In the genomic region with DNA sequence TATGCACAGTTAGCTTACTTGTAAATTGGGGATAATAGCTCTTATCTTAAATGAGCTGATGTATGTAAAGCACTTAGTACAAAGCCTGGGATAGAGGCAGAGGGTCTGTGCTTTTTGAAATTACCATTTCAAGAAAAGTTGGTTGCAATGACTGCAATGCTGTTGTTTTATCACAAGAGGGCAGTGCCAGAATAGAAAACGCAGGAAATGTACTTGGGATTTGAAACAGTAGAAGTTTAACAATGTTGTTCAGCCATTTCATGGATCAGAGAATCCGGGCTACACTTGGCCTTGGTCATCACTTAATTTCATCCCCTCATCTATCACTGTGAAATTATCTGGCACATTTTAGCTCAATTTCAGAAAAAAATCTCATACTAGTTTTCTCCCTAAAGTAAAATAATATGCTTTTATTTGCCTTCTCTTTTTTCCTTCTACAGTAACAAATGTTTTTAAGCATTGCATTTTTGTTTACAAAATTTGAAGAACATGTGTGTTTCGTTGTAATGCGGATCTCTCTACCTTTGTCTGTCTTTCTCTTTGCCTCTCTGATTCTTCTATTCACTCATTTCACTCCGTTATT, we compare ENCODE assay signal across 8 cellular contexts.
DNase-seq lines count a peak whose midpoint lies in the region; ATAC-seq, FAIRE-seq and TF ChIP-seq lines count a peak whose summit lies in the region.

No MANE protein-coding gene starts in this region.

- 15 to 19% methylated on average over 5 of the region's 5 CpGs for WGBS in GM23248 (ENCODE audit: low coverage in 1 of 2, low lambda C conversion rate in 2 of 2, missing lambda C conversion rate in 2 of 2), 2 experiments
- WGBS in GM12878 (ENCODE audit: insufficient coverage, insufficient replicate concordance, low lambda C conversion rate, missing lambda C conversion rate) = 17% methylated on average over 5 of the region's 5 CpGs

- H3F3A ChIP-seq in GM23248 (ENCODE audit: insufficient read depth) = no peaks in the 10 kb centered on the region

- CTCF ChIA-PET in GM12878 (lab: Yijun Ruan, JAX) = interaction anchor here (0.6 to 4.3 kb wide), 12 partner anchors 8 to 170 kb away, joined by 3 to 59 read pairs (median 4); no protein-coding TSS in a partner anchor

- RAD21 ChIA-PET in GM12878 (lab: Charles Lee; ENCODE audit: unreplicated experiment) = interaction anchor here (1.2 to 2.3 kb wide), 2 partner anchors 124 to 125 kb away, joined by 3 to 7 read pairs; no protein-coding TSS in a partner anchor

- POLR2A ChIA-PET in GM12878 (lab: Charles Lee) = no interaction called here

- in situ Hi-C loops in GM23248 (cut with MboI) (loop anchor here (25.0 kb wide), 1 partner anchor 406 kb away; no protein-coding TSS in a partner anchor), GM12878 (cut with MboI) (loop anchor here (25.0 kb wide), 1 partner anchor 131 kb away; no protein-coding TSS in a partner anchor)

- H2AFZ ChIP-seq in GM23248 (peak overlapping the region; percentile 73), GM12878 (ENCODE audit: control insufficient read depth, low read depth, low read length) (no peak overlapping the region)

- intact Hi-C loops in GM12878 (cut with micrococcal nuclease; ENCODE audit: unreplicated experiment) = loop anchor here (1.0 to 2.0 kb wide), 2 partner anchors 58 to 126 kb away; no protein-coding TSS in a partner anchor
- intact Hi-C loops in tibial artery (cut with DNase I; ENCODE audit: low total_unique reads) = no loop called here

- H4K20me1 ChIP-seq in GM23248 (ENCODE audit: insufficient read depth) (no peaks in the 10 kb centered on the region), GM12878 (ENCODE audit: control insufficient read depth, insufficient read depth) (no peaks in the 10 kb centered on the region)

- SMC1A ChIA-PET in GM12878 (lab: Charles Lee; ENCODE audit: uncharacterized antibody, unreplicated experiment) = interaction anchor here (0.9 to 3.4 kb wide), 4 partner anchors 9 to 835 kb away, joined by 3 to 28 read pairs (median 4); no protein-coding TSS in a partner anchor

- no peak for TF ChIP-seq EP300 in GM12878 (IDR thresholded peaks at IDR 0.05; ENCODE audit: borderline replicate concordance in 1 of 2, control insufficient read depth in 1 of 2, low read depth in 2 of 2, low read length in 2 of 2)

- no peaks in the 10 kb centered on the region for H3K4me1 ChIP-seq in GM23248 (ENCODE audit: insufficient read depth)
- H3K4me1 ChIP-seq in GM12878 (ENCODE audit: control insufficient read depth, insufficient read depth, low read length) = no peaks in the 10 kb centered on the region
- no peaks in the 10 kb centered on the region for H3K4me1 ChIP-seq in tibial artery

- H3K27me3 ChIP-seq in GM23248 (replicated peaks; ENCODE audit: insufficient read depth) (no peaks in the 10 kb centered on the region), GM12878 (replicated peaks in 1 of 2; ENCODE audit: control insufficient read depth in 2 of 2, insufficient read depth in 2 of 2, low read length in 1 of 2) (no peaks in the 10 kb centered on the region; a peak in 1 of 4 replicates), tibial artery (no peaks in the 10 kb centered on the region)

- DNase-seq in AG09319 (ENCODE audit: extremely low read depth, low read depth) (peak; percentile 22), GM23248 (peak; percentile 72), NCI-H460 (ENCODE audit: extremely low read depth, low read depth) (peak; percentile 58), GM12878 (ENCODE audit: low read depth, low spot score) (no peak), iPS-NIHi7 (ENCODE audit: extremely low spot score) (peak; percentile 64), tibial artery (no peak)
- no peak for DNase-seq in stimulated activated CD4-positive, alpha-beta T cell treated with anti-CD3 and anti-CD28 coated beads, Interleukin-15, amount 100 ng/mL, for 24 hours

- H3K4me3 ChIP-seq in GM23248 = no peak overlapping the region
- no peak overlapping the region for H3K4me3 ChIP-seq in GM12878
- H3K4me3 ChIP-seq in tibial artery = no peak overlapping the region

- TF ChIP-seq RAD21 in GM12878 (IDR thresholded peaks at IDR 0.05; ENCODE audit: insufficient read depth, low read depth, low read length) = peak; percentile 89

- H3K9ac ChIP-seq in GM23248 (no peak overlapping the region), GM12878 (ENCODE audit: control insufficient read depth, insufficient read depth, low read length) (no peak overlapping the region)

- TF ChIP-seq CTCF in AG09319 (IDR thresholded peaks at IDR 0.05; ENCODE audit: low read depth, low read length) (peak; percentile 89), GM12878 (IDR thresholded peaks at IDR 0.05 in 2 of 3, conservative IDR thresholded peaks at IDR 0.05 in 1 of 3; ENCODE audit: control insufficient read depth in 2 of 3, extremely low read depth in 1 of 3, insufficient read depth in 1 of 3, low read depth in 3 of 3, low read length in 3 of 3) (peak; percentile 66 to 84 (median 80); a peak in 5 of 6 replicates), tibial artery (IDR thresholded peaks at IDR 0.05) (peak; percentile 75 to 76)

- H3K9me2 ChIP-seq in GM23248 (ENCODE audit: insufficient read depth) = no peaks in the 10 kb centered on the region

- H3K36me3 ChIP-seq in GM23248 (ENCODE audit: low read depth) (no peaks in the 10 kb centered on the region), GM12878 (ENCODE audit: control insufficient read depth in 2 of 2, insufficient read depth in 2 of 2, low read length in 1 of 2) (no peaks in the 10 kb centered on the region), tibial artery (no peaks in the 10 kb centered on the region)

- H3K79me2 ChIP-seq in GM23248 (ENCODE audit: insufficient read depth) (no peaks in the 10 kb centered on the region), GM12878 (ENCODE audit: control insufficient read depth, insufficient read depth, low read length) (no peaks in the 10 kb centered on the region)

- H3K9me3 ChIP-seq in GM23248 (ENCODE audit: low read depth) (no peaks in the 10 kb centered on the region), GM12878 (replicated peaks; ENCODE audit: control insufficient read depth, insufficient read depth, low read length) (no peaks in the 10 kb centered on the region; the same call in 2 of the 3 replicates), tibial artery (peaks cover 0 to 4% (median 0%) of the 10 kb centered on the region in 3 donors)

- ATAC-seq in GM12878 (peak; percentile 44; the same call in 2 of the 3 replicates), HG03280 (IDR thresholded peaks at IDR 0.05; ENCODE audit: unreplicated experiment) (no peak)

- peak; percentile 79 for FAIRE-seq in GM12878 (lab: Jason Lieb, UNC)

- H3K27ac ChIP-seq in GM23248 (no peak overlapping the region), GM12878 (ENCODE audit: control insufficient read depth, insufficient read depth) (no peak overlapping the region), tibial artery (no peak overlapping the region)

- TF ChIP-seq POLR2A in GM12878 (IDR thresholded peaks at IDR 0.05; ENCODE audit: low read depth, low read length) = no peak

- H3K4me2 ChIP-seq in GM23248 (ENCODE audit: unreplicated experiment) = no peak overlapping the region
- no peak overlapping the region for H3K4me2 ChIP-seq in GM12878 (ENCODE audit: control insufficient read depth, insufficient read depth)

- BruUV-seq in GM12878 (replicated peaks; lab: Mats Ljungman, UMichigan) = no TSS peak

TF ChIP-seq in GM12878, 131 proteins besides CTCF, POLR2A, EP300 and RAD21 (continues in another document):
- TF ChIP-seq RB1 (IDR thresholded peaks at IDR 0.05; ENCODE audit: borderline replicate concordance) (no peak), MEF2A (IDR thresholded peaks at IDR 0.05; ENCODE audit: insufficient read depth, low read depth, low read length) (no peak), POU2F2 (IDR thresholded peaks at IDR 0.05; ENCODE audit: borderline replicate concordance, low read depth, low read length) (no peak), TCF7 (IDR thresholded peaks at IDR 0.05; ENCODE audit: borderline replicate concordance) (no peak), KAT2A (conservative IDR thresholded peaks at IDR 0.05; ENCODE audit: control insufficient read depth, low read depth, low read length) (no peak), SUPT20H (IDR thresholded peaks at IDR 0.05; ENCODE audit: borderline replicate concordance, control insufficient read depth, low read depth, low read length) (no peak), RUNX3 (IDR thresholded peaks at IDR 0.05; ENCODE audit: low read length) (no peak)
- TF ChIP-seq, protein P1, sequence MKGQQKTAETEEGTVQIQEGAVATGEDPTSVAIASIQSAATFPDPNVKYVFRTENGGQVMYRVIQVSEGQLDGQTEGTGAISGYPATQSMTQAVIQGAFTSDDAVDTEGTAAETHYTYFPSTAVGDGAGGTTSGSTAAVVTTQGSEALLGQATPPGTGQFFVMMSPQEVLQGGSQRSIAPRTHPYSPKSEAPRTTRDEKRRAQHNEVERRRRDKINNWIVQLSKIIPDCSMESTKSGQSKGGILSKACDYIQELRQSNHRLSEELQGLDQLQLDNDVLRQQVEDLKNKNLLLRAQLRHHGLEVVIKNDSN (IDR thresholded peaks at IDR 0.05; ENCODE audit: borderline replicate concordance, extremely low read length, insufficient read depth, low read depth, low read length) = no peak
- TF ChIP-seq, protein P2, sequence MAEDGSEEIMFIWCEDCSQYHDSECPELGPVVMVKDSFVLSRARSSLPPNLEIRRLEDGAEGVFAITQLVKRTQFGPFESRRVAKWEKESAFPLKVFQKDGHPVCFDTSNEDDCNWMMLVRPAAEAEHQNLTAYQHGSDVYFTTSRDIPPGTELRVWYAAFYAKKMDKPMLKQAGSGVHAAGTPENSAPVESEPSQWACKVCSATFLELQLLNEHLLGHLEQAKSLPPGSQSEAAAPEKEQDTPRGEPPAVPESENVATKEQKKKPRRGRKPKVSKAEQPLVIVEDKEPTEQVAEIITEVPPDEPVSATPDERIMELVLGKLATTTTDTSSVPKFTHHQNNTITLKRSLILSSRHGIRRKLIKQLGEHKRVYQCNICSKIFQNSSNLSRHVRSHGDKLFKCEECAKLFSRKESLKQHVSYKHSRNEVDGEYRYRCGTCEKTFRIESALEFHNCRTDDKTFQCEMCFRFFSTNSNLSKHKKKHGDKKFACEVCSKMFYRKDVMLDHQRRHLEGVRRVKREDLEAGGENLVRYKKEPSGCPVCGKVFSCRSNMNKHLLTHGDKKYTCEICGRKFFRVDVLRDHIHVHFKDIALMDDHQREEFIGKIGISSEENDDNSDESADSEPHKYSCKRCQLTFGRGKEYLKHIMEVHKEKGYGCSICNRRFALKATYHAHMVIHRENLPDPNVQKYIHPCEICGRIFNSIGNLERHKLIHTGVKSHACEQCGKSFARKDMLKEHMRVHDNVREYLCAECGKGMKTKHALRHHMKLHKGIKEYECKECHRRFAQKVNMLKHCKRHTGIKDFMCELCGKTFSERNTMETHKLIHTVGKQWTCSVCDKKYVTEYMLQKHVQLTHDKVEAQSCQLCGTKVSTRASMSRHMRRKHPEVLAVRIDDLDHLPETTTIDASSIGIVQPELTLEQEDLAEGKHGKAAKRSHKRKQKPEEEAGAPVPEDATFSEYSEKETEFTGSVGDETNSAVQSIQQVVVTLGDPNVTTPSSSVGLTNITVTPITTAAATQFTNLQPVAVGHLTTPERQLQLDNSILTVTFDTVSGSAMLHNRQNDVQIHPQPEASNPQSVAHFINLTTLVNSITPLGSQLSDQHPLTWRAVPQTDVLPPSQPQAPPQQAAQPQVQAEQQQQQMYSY (CRISPR knock-in tag; IDR thresholded peaks at IDR 0.05) = no peak

Comparison
In these comparisons a context has a peak if more than half of its experiments do, and no peak if none do; other contexts are left out.
1. DNase-seq: peak in AG09319 (single experiment), GM23248 (single experiment), NCI-H460 (single experiment) and iPS-NIHi7 (single experiment); none in GM12878 (single experiment), tibial artery (0 of 2) and stimulated activated CD4-positive, alpha-beta T cell treated with anti-CD3 and anti-CD28 coated beads, Interleukin-15, amount 100 ng/mL, for 24 hours (single experiment).
2. Peak in every context shown above with its lines, with median percentiles within 50 percentile points of each other: CTCF ChIP-seq.